ENCODE assay signal across 8 cellular contexts in the genomic region with DNA sequence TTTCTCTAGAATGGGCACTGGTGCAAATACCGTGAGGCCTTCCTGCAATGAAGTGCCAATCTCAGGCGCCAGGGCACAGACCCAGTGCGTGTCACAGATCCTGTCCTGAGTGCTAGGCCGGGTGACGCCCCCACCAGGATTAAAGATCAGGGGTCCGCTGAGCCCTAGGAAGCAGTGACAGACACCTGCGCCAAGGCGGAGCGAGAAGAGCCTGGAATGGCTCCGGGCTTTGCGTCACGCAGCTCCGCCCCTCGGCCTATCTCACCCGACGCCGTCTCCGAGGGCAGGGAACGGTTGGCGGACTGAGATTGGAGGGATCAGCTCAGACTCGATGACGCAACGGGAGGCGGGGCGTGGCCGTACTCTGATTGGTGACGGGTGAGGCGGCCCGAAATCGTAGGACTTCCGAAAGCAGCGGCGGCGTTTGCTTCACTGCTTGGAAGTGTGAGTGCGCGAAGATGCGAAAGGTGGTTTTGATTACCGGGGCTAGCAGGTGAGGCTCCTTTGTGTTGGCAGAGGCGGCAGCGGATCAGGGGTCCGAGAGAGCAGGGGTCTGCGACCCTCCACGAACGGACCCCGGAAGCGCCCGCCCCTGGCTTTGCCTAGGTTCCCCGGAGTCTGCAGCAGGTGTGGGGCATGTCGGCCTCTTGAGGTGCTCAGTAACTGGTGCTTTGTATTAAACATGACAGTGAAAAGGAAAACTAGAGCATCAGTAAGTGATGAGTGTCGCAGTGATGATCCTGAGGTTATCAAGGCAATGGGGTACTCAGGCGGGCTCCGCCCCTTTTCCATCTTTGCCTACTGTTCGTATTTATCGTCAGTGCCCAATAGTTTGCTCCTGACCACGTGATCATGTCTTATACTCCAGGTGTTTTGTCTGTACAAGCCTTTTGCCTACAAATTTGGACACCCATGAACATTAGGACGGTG.
DNase-seq lines count a peak whose midpoint lies in the region; ATAC-seq and TF ChIP-seq lines count a peak whose summit lies in the region.
"Not testable (repeated sequence)": the region's sequence is repeated elsewhere in the genome, so short reads cannot be mapped to it uniquely, and the experiment has no call there.

No MANE protein-coding gene starts in this region.

- H3K9me3 ChIP-seq in effector memory CD4-positive, alpha-beta T cell (ENCODE audit: control insufficient read depth, low read length): not testable (repeated sequence)

- peak overlapping the region; percentile 58 for H3K4me3 ChIP-seq in HL-60 (replicated peaks; ENCODE audit: insufficient read depth, low read length)
- peak overlapping the region; percentile 54 for H3K4me3 ChIP-seq in effector memory CD4-positive, alpha-beta T cell (ENCODE audit: insufficient read depth, low read depth, low read length, poor library complexity, severe bottlenecking)

- peak; percentile 100 for ATAC-seq in GM21360 (IDR thresholded peaks at IDR 0.05; ENCODE audit: unreplicated experiment)

- DNase-seq in CMK (ENCODE audit: low read depth): peak; percentile 18
- peak; percentile 35 to 71 for DNase-seq in HL-60 (ENCODE audit: low read depth in 1 of 2, low spot score in 1 of 2)
- DNase-seq in NK-92 treated with Interleukin-12 subunit alpha and Interleukin-12 subunit beta, amount 100 ng/mL, for 24 hours (lab: John Stamatoyannopoulos, UW): peak; percentile 36
- peak; percentile 23 to 46 (median 45) for DNase-seq in activated CD8-positive, alpha-beta memory T cell treated with anti-CD3 and anti-CD28 coated beads for 48 hours (ENCODE audit: low read depth in 2 of 3, low spot score in 2 of 3)
- peak; percentile 71 to 77 (median 77) for DNase-seq in effector memory CD4-positive, alpha-beta T cell
- peak; percentile 91 for DNase-seq in mesenteric fat pad (ENCODE audit: low spot score)
- peak; percentile 41 to 57 (median 45) for DNase-seq in stimulated activated CD4-positive, alpha-beta T cell treated with anti-CD3 and anti-CD28 coated beads, TNF-alpha, amount 100 ng/mL, for 48 hours (ENCODE audit: low read depth in 3 of 3)

- not testable (repeated sequence) for H3K27ac ChIP-seq in HL-60 (replicated peaks)
- H3K27ac ChIP-seq in effector memory CD4-positive, alpha-beta T cell (ENCODE audit: insufficient read depth, low read length, poor library complexity, severe bottlenecking): peak overlapping the region; percentile 72

- H3K4me1 ChIP-seq in effector memory CD4-positive, alpha-beta T cell (ENCODE audit: control insufficient read depth, insufficient read depth, low read length, poor library complexity, severe bottlenecking): not testable (repeated sequence)

- not testable (repeated sequence) for TF ChIP-seq CTCF in HL-60 (IDR thresholded peaks at IDR 0.05; ENCODE audit: insufficient read depth, low read length)

- H3K36me3 ChIP-seq in effector memory CD4-positive, alpha-beta T cell (ENCODE audit: control insufficient read depth, insufficient read depth, low read length): not testable (repeated sequence)

- H3K27me3 ChIP-seq in HL-60 (ENCODE audit: insufficient read depth, poor library complexity, severe bottlenecking); effector memory CD4-positive, alpha-beta T cell (replicated peaks; ENCODE audit: control insufficient read depth, insufficient read depth, low read length, poor library complexity, severe bottlenecking): not testable (repeated sequence)

Comparison
In these comparisons a context has a peak if more than half of its experiments do, and no peak if none do; other contexts are left out.
1. DNase-seq: peak in every context shown above with its lines; median percentile 91 in mesenteric fat pad; 77 in effector memory CD4-positive, alpha-beta T cell; 53 in HL-60; 45 in activated CD8-positive, alpha-beta memory T cell treated with anti-CD3 and anti-CD28 coated beads for 48 hours; 45 in stimulated activated CD4-positive, alpha-beta T cell treated with anti-CD3 and anti-CD28 coated beads, TNF-alpha, amount 100 ng/mL, for 48 hours; 36 in NK-92 treated with Interleukin-12 subunit alpha and Interleukin-12 subunit beta, amount 100 ng/mL, for 24 hours; 18 in CMK.